In the genomic region with DNA sequence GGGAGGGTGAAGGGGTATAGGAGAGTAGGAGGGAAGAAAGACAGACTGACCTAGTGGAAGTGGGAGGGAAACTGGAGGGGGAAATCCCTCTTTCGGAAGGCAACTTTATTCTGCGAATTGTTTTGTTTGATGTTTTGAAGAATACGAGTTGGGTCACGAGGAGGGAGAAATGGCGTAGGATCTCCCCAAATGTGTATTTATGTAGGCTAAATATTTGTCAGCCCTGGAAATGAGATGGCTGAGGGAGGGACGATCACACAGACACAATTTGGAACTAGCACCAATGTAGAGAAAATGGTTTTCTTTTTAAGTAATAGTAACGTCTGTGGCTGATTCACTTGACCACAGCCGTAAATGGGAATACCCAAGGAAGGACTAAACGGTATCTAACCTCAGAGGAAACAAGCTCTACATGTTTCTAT, we compare ENCODE assay signal across 9 cellular contexts.
DNase-seq lines count a peak whose midpoint lies in the region; ATAC-seq, FAIRE-seq and TF ChIP-seq lines count a peak whose summit lies in the region.
"Had no signal": no experiment of that assay in that cellular context is flagged by ENCODE, and none has a peak within 500 bp of the region (broad histone marks: within the 10 kb centered on the region; RNA-seq: fewer than 3 reads in every experiment).

No MANE protein-coding gene starts in this region.

- peaks cover 10% of the 10 kb centered on the region for H3F3A ChIP-seq in MM.1S (ENCODE audit: insufficient read depth, low read length)

- no peak overlapping the region for H4K91ac ChIP-seq in neuronal stem cell (ENCODE audit: low read depth, low read length, poor library complexity)

- SMC1A ChIA-PET in GM12878 (lab: Charles Lee; ENCODE audit: uncharacterized antibody, unreplicated experiment), result interaction anchor here (0.7 kb wide), 1 partner anchor 69 kb away, joined by 3 read pairs; no protein-coding TSS in a partner anchor

- no peaks in the 10 kb centered on the region for H4K20me1 ChIP-seq in MM.1S (ENCODE audit: insufficient read depth, low read length)
- no peaks in the 10 kb centered on the region for H4K20me1 ChIP-seq in GM12878 (ENCODE audit: control insufficient read depth, insufficient read depth)

- H3K79me1 ChIP-seq in neuronal stem cell (ENCODE audit: low read depth, low read length), result no peaks in the 10 kb centered on the region

- H2AFZ ChIP-seq in MM.1S (ENCODE audit: low read length) (peak overlapping the region; percentile 29; the same call in 1 of the 2 replicates), GM12878 (ENCODE audit: control insufficient read depth, low read depth, low read length) (no peak overlapping the region), neuronal stem cell (ENCODE audit: low read length) (peak overlapping the region; percentile 82)

- no peak overlapping the region for H4K8ac ChIP-seq in neuronal stem cell (ENCODE audit: low read depth, low read length)

- no peaks in the 10 kb centered on the region for H3K9me2 ChIP-seq in MM.1S (replicated peaks; ENCODE audit: insufficient read depth, low read length)

- H3K36me3 ChIP-seq in MM.1S (replicated peaks; ENCODE audit: insufficient read depth, low read length) (no peaks in the 10 kb centered on the region), GM12878 (ENCODE audit: control insufficient read depth in 2 of 2, insufficient read depth in 2 of 2, low read length in 1 of 2) (no peaks in the 10 kb centered on the region), neuronal stem cell (replicated peaks in 1 of 2; ENCODE audit: control insufficient read depth in 2 of 2, insufficient read depth in 2 of 2, low read length in 2 of 2) (no peaks in the 10 kb centered on the region)
- H3K36me3 ChIP-seq: Peyer's patch had no signal

- H3K27me3 ChIP-seq in MM.1S (replicated peaks; ENCODE audit: insufficient read depth, low read length) (no peaks in the 10 kb centered on the region), GM12878 (replicated peaks in 1 of 2; ENCODE audit: control insufficient read depth in 2 of 2, insufficient read depth in 2 of 2, low read length in 1 of 2) (peaks cover 1 to 10% of the 10 kb centered on the region in 2 experiments; a peak in 2 of 4 replicates), neuronal stem cell (ENCODE audit: control insufficient read depth in 3 of 3, insufficient read depth in 3 of 3, low read depth in 1 of 3, low read length in 3 of 3) (peaks cover 0 to 2% (median 0%) of the 10 kb centered on the region in 3 experiments)
- H3K27me3 ChIP-seq: Peyer's patch had no signal

- ATAC-seq in GM12878, result peak; percentile 23
- ATAC-seq in GM21528 (IDR thresholded peaks at IDR 0.05; ENCODE audit: low FRiP score, unreplicated experiment), result no peak

- no peaks in the 10 kb centered on the region for H3K9me3 ChIP-seq in MM.1S (replicated peaks; ENCODE audit: insufficient read depth, low read length)
- no peaks in the 10 kb centered on the region for H3K9me3 ChIP-seq in GM12878 (replicated peaks; ENCODE audit: control insufficient read depth, insufficient read depth, low read length)
- H3K9me3 ChIP-seq in neuronal stem cell (replicated peaks in 1 of 2; ENCODE audit: control insufficient read depth in 2 of 2, insufficient read depth in 1 of 2, low read depth in 1 of 2, low read length in 2 of 2), result no peaks in the 10 kb centered on the region
- H3K9me3 ChIP-seq: Peyer's patch had no signal

- H2BK120ac ChIP-seq in neuronal stem cell (ENCODE audit: low read depth, low read length), result no peak overlapping the region

- RAD21 ChIA-PET in GM12878 (lab: Charles Lee; ENCODE audit: unreplicated experiment), result interaction anchor here (1.0 kb wide), 1 partner anchor 69 kb away, joined by 3 read pairs; no protein-coding TSS in a partner anchor

- H2BK5ac ChIP-seq in neuronal stem cell (ENCODE audit: low read length), result no peak overlapping the region

- no peak for FAIRE-seq in GM12878 (lab: Jason Lieb, UNC)

- H3K23ac ChIP-seq in neuronal stem cell (ENCODE audit: low read depth, low read length, poor library complexity), result no peak overlapping the region

- TF ChIP-seq EP300 in GM12878 (IDR thresholded peaks at IDR 0.05; ENCODE audit: borderline replicate concordance in 1 of 2, control insufficient read depth in 1 of 2, low read depth in 2 of 2, low read length in 2 of 2), result no peak

- no peak for TF ChIP-seq RAD21 in GM12878 (IDR thresholded peaks at IDR 0.05; ENCODE audit: insufficient read depth, low read depth, low read length)

- H3K27ac ChIP-seq in MM.1S (ENCODE audit: low read length) (peak overlapping the region; percentile 23; the same call in 1 of the 2 replicates), GM12878 (ENCODE audit: control insufficient read depth, insufficient read depth) (no peak overlapping the region), neuronal stem cell (replicated peaks; ENCODE audit: low read length) (no peak overlapping the region)
- H3K27ac ChIP-seq: Peyer's patch had no signal

- H2BK15ac ChIP-seq in neuronal stem cell (ENCODE audit: low read length), result no peak overlapping the region

- H3K4me2 ChIP-seq in MM.1S (ENCODE audit: low read depth, low read length), result peak overlapping the region; percentile 61
- no peak overlapping the region for H3K4me2 ChIP-seq in GM12878 (ENCODE audit: control insufficient read depth, insufficient read depth)
- no peak overlapping the region for H3K4me2 ChIP-seq in neuronal stem cell (ENCODE audit: insufficient read depth, low read length, poor library complexity, severe bottlenecking)

- TF ChIP-seq CTCF in GM12865 (IDR thresholded peaks at IDR 0.05; ENCODE audit: insufficient read depth, low read depth, low read length, missing control alignments) (no peak), MM.1S (IDR thresholded peaks at IDR 0.05; ENCODE audit: low read length) (no peak), GM12878 (IDR thresholded peaks at IDR 0.05 in 2 of 3, conservative IDR thresholded peaks at IDR 0.05 in 1 of 3; ENCODE audit: control insufficient read depth in 2 of 3, extremely low read depth in 1 of 3, insufficient read depth in 1 of 3, low read depth in 3 of 3, low read length in 3 of 3) (no peak)

- WGBS in GM12878 (ENCODE audit: insufficient coverage, insufficient replicate concordance, low lambda C conversion rate, missing lambda C conversion rate), result 5% methylated on average over 9 of the region's 9 CpGs
- no CpG with 5 or more reads among the region's 9 CpGs for whole genome bisulfite sequencing in neuronal stem cell (ENCODE audit: extremely low coverage in 2 of 2, insufficient read length in 2 of 2, insufficient replicate concordance in 1 of 2), 2 donors

- no peak overlapping the region for H2BK12ac ChIP-seq in neuronal stem cell (ENCODE audit: low read length)

- H3K4ac ChIP-seq in neuronal stem cell (ENCODE audit: low read length), result no peak overlapping the region

- no peak for TF ChIP-seq POLR2A in GM12878 (IDR thresholded peaks at IDR 0.05; ENCODE audit: low read depth, low read length)

- in situ Hi-C loops in GM12878 (cut with MboI), result no loop called here

- H3K4me3 ChIP-seq in GM12865 (ENCODE audit: low read depth, low read length), result no peak overlapping the region
- H3K4me3 ChIP-seq in MM.1S (ENCODE audit: low read length), result no peak overlapping the region
- H3K4me3 ChIP-seq in GM12878, result no peak overlapping the region
- no peak overlapping the region for H3K4me3 ChIP-seq in neuronal stem cell (ENCODE audit: low read length in 2 of 2)
- H3K4me3 ChIP-seq: Peyer's patch had no signal

- POLR2A ChIA-PET in GM12878 (lab: Charles Lee), result no interaction called here

- no peak overlapping the region for H3K14ac ChIP-seq in neuronal stem cell (ENCODE audit: low read length)

- intact Hi-C loops in GM12878 (cut with micrococcal nuclease; ENCODE audit: unreplicated experiment), result loop anchor here (1.0 to 2.0 kb wide), 2 partner anchors 69 to 584 kb away; no protein-coding TSS in a partner anchor

- no peak overlapping the region for H2AK5ac ChIP-seq in neuronal stem cell (ENCODE audit: low read depth, low read length)

- H3K18ac ChIP-seq in neuronal stem cell (ENCODE audit: low read length), result no peak overlapping the region

- no peaks in the 10 kb centered on the region for H3K79me2 ChIP-seq in MM.1S (ENCODE audit: low read length)
- H3K79me2 ChIP-seq in GM12878 (ENCODE audit: control insufficient read depth, insufficient read depth, low read length), result no peaks in the 10 kb centered on the region

- DNase-seq in GM12865 (ENCODE audit: low read depth) (peak; percentile 18), MM.1S (peak; percentile 23), GM12878 (ENCODE audit: low read depth, low spot score) (no peak), neuronal stem cell (ENCODE audit: low spot score) (no peak), NCI-H2196 (lab: John Stamatoyannopoulos, UW; ENCODE audit: unreplicated experiment) (no peak), NCI-H2081 treated with DMSO at 0.1 percent for 48 hours (lab: John Stamatoyannopoulos, UW) (no peak), NCI-H2081 (lab: John Stamatoyannopoulos, UW) (no peak)
- DNase-seq: Peyer's patch had no signal

- no TSS peak for BruUV-seq in GM12878 (replicated peaks; lab: Mats Ljungman, UMichigan)

- H3K4me1 ChIP-seq in MM.1S (ENCODE audit: low read length) (peaks cover 38% of the 10 kb centered on the region), GM12878 (ENCODE audit: control insufficient read depth, insufficient read depth, low read length) (peaks cover 19% of the 10 kb centered on the region), neuronal stem cell (ENCODE audit: control insufficient read depth in 2 of 2, insufficient read depth in 1 of 2, low read depth in 1 of 2, low read length in 2 of 2) (peaks cover 10 to 19% of the 10 kb centered on the region in 2 donors)

- CTCF ChIA-PET in GM12878 (lab: Yijun Ruan, JAX), result no interaction called here

- H3K9ac ChIP-seq in MM.1S (ENCODE audit: low read length) (peak overlapping the region; percentile 32; the same call in 1 of the 2 replicates), GM12878 (ENCODE audit: control insufficient read depth, insufficient read depth, low read length) (no peak overlapping the region; the same call in 1 of the 2 replicates), neuronal stem cell (ENCODE audit: low read depth, low read length, poor library complexity) (no peak overlapping the region)

TF ChIP-seq in GM12878, 131 proteins besides CTCF, POLR2A, EP300 and RAD21:
- peak; percentile 67 for TF ChIP-seq RUNX3 (IDR thresholded peaks at IDR 0.05; ENCODE audit: low read length)
- TF ChIP-seq, protein P1, sequence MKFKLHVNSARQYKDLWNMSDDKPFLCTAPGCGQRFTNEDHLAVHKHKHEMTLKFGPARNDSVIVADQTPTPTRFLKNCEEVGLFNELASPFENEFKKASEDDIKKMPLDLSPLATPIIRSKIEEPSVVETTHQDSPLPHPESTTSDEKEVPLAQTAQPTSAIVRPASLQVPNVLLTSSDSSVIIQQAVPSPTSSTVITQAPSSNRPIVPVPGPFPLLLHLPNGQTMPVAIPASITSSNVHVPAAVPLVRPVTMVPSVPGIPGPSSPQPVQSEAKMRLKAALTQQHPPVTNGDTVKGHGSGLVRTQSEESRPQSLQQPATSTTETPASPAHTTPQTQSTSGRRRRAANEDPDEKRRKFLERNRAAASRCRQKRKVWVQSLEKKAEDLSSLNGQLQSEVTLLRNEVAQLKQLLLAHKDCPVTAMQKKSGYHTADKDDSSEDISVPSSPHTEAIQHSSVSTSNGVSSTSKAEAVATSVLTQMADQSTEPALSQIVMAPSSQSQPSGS (IDR thresholded peaks at IDR 0.05; ENCODE audit: low read length), result no peak

Comparison
In these comparisons a context has a peak if more than half of its experiments do, and no peak if none do; other contexts are left out.
1. DNase-seq: peak in GM12865 (single experiment) and MM.1S (single experiment); none in GM12878 (single experiment), neuronal stem cell (single experiment), NCI-H2196 (single experiment), NCI-H2081 treated with DMSO at 0.1 percent for 48 hours (single experiment) and NCI-H2081 (0 of 2).